ENCODE assay signal across 21 cellular contexts in genomic region chr6:107153061-107153460, GRCh38. TPM values are rescaled to one million over a fixed set of nuclear protein-coding genes. Genes with fewer than 3 reads are reported as not detected.
DNase-seq lines count a peak whose midpoint lies in the region; ATAC-seq and TF ChIP-seq lines count a peak whose summit lies in the region.
"Had no signal": no experiment of that assay in that cellular context is flagged by ENCODE, and none has a peak within 500 bp of the region (broad histone marks: within the 10 kb centered on the region; RNA-seq: fewer than 3 reads in every experiment).

No MANE protein-coding gene starts in this region.

- H3K9me3 ChIP-seq in mucosa of rectum (ENCODE audit: control insufficient read depth in 2 of 2, low read length in 2 of 2) (no peaks in the 10 kb centered on the region), psoas muscle (no peaks in the 10 kb centered on the region)
- H3K9me3 ChIP-seq: heart right ventricle, MG63 had no signal

- ATAC-seq in GM21717 (IDR thresholded peaks at IDR 0.05; ENCODE audit: unreplicated experiment) (no peak), psoas muscle (no peak)
- ATAC-seq: GM23338; heart right ventricle; left ventricle myocardium superior; naive thymus-derived CD8-positive, alpha-beta T cell; SK-N-SH treated with all-trans-retinoic acid at 6 μM for 48 hours; stimulated activated naive CD8-positive, alpha-beta T cell treated with anti-CD3 and anti-CD28 coated beads, Interleukin-15, amount 100 ng/mL, for 72 hours had no signal

- H3K36me3 ChIP-seq in mucosa of rectum (ENCODE audit: control insufficient read depth in 2 of 2, insufficient read depth in 2 of 2, low read length in 2 of 2) (no peaks in the 10 kb centered on the region), psoas muscle (ENCODE audit: insufficient read depth in 1 of 2, low read depth in 1 of 2) (no peaks in the 10 kb centered on the region)
- H3K36me3 ChIP-seq: MG63 had no signal

- DNase-seq in DMS53 (lab: John Stamatoyannopoulos, UW), result peak; percentile 64
- DNase-seq in NCI-H1417 treated with DMSO at 0.1 percent for 48 hours (lab: John Stamatoyannopoulos, UW), result peak; percentile 5
- no peak for DNase-seq in occipital lobe (lab: John Stamatoyannopoulos, UW)
- DNase-seq in psoas muscle, result no peak
- DNase-seq in HPDE6-E6E7 (ENCODE audit: extremely low spot score), result no peak
- DNase-seq: activated CD8-positive, alpha-beta memory T cell treated with anti-CD3 and anti-CD28 coated beads for 24 hours; activated gamma-delta T cell treated with Interleukin-2 at 50 U/mL for 16 hours; central memory CD4-positive, alpha-beta T cell; GDM1; heart right ventricle; left ventricle myocardium superior; MG63; naive thymus-derived CD8-positive, alpha-beta T cell; stimulated activated naive CD8-positive, alpha-beta T cell treated with anti-CD3 and anti-CD28 coated beads, Interleukin-15, amount 100 ng/mL, for 72 hours had no signal

- H3K4me1 ChIP-seq in mucosa of rectum (ENCODE audit: control insufficient read depth in 2 of 2, insufficient read depth in 2 of 2, low read length in 2 of 2) (peaks cover 15 to 28% of the 10 kb centered on the region in 2 donors), psoas muscle (no peaks in the 10 kb centered on the region)
- H3K4me1 ChIP-seq: heart right ventricle had no signal

- H3K27me3 ChIP-seq in mucosa of rectum (ENCODE audit: control insufficient read depth in 2 of 2, insufficient read depth in 2 of 2, low read length in 2 of 2) (no peaks in the 10 kb centered on the region), psoas muscle (ENCODE audit: insufficient read depth in 3 of 3, low read length in 2 of 3) (no peaks in the 10 kb centered on the region)
- H3K27me3 ChIP-seq: heart right ventricle, MG63 had no signal

- 45 to 73% (median 47%) methylated on average over 4 of the region's 4 CpGs for WGBS in psoas muscle, 3 donors

- H3K27ac ChIP-seq in VCaP (peak overlapping the region; percentile 89), mucosa of rectum (ENCODE audit: low read depth in 2 of 2, low read length in 2 of 2) (peak overlapping the region; percentile 44 to 62), psoas muscle (no peak overlapping the region)
- H3K27ac ChIP-seq: epithelial cell of prostate, heart right ventricle, HL-60 had no signal

- TF ChIP-seq CTCF in VCaP (conservative IDR thresholded peaks at IDR 0.05), result no peak
- TF ChIP-seq CTCF in psoas muscle (IDR thresholded peaks at IDR 0.05), result no peak

- intact Hi-C loops in psoas muscle (cut with DNase I), result no loop called here

- no peak overlapping the region for H3K9ac ChIP-seq in mucosa of rectum (ENCODE audit: low read depth in 1 of 2, low read length in 2 of 2)

- peak overlapping the region in 1 of 2 donors; percentile 16 for H3K4me3 ChIP-seq in mucosa of rectum (ENCODE audit: low read length in 2 of 2)
- H3K4me3 ChIP-seq in psoas muscle, result no peak overlapping the region
- H3K4me3 ChIP-seq: GM23338, heart right ventricle, MG63 had no signal

RNA-seq across cellular contexts. Expression of gene BEND3, which starts 37.7 kb away (rescaled TPM):
- total RNA-seq in occipital lobe, result 6.2 TPM
- 1 to 10 TPM; 1.6 to 3.8 (median 1.7) TPM for total RNA-seq in psoas muscle
- 1 to 10 TPM in 2 of 3 donors, under 1 TPM in 1; 0.52 to 2.0 (median 1.0) TPM for polyA plus RNA-seq in psoas muscle

Comparison
In these comparisons a context has a peak if more than half of its experiments do, and no peak if none do; other contexts are left out.
1. DNase-seq: peak in DMS53 (single experiment) and NCI-H1417 treated with DMSO at 0.1 percent for 48 hours (single experiment); none in occipital lobe (single experiment), psoas muscle (0 of 2) and HPDE6-E6E7 (single experiment).